ENCODE assay signal across 8 cellular contexts in the genomic region with DNA sequence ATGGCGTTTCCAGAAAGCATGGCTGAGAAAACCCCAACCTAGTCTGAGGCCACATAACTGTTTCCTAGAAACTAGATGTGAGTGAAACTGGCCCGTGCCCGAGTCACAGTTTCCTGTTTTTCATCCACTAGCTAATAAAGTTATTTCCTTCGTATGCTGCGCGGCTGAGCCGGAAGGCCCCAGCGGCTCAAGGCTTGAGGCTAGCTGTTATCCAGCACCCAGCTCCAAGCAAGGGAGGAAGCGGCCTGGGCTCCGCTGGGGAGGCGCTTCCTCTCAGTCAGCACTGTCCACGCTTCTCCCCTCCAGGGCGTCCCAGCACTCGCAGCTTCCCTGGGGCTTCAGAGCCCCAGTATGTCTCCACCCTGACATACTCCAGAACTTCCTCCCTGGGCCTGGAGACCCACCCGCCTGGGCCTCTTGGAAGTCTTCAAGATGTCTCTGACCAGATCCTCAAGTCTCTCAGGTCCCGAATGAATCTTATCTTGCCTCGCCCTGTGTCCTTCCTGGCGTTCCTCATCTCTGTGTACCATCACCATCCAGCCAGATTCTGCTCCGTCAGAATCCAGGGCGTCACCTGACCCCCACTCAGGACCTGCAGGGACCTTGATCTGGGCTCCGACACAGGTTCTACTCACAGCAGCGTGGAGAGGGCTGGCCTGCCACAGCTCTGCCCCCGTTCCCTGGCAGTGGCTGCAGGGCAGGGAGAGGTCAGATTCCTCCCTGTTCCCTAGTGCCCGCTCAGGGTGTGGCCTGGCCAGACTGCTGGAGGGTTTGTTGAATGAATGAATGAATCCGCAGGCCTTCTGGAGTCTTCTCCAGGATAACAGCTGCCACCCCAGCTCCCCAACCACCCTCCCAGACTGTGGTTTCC.
DNase-seq lines count a peak whose midpoint lies in the region; ATAC-seq and TF ChIP-seq lines count a peak whose summit lies in the region.
"Had no signal": no experiment of that assay in that cellular context is flagged by ENCODE, and none has a peak within 500 bp of the region (broad histone marks: within the 10 kb centered on the region; RNA-seq: fewer than 3 reads in every experiment).

No MANE protein-coding gene starts in this region.

- peaks cover 60% of the 10 kb centered on the region for H3K4me1 Mint-ChIP-seq in T-helper 1 cell treated with Interleukin-12 subunit alpha and Interleukin-12 subunit beta and Interleukin-4 antibody, amounts not matched to agents 30 μg/mL and 1 μg/mL, for 36 hours (ENCODE audit: low read depth)
- H3K4me1 Mint-ChIP-seq in HFFc6 (ENCODE audit: low read depth), result peaks cover 6% of the 10 kb centered on the region
- H3K4me1 Mint-ChIP-seq: brain had no signal

- peaks cover 7% of the 10 kb centered on the region for H3K9me3 Mint-ChIP-seq in T-helper 1 cell treated with Interleukin-12 subunit alpha and Interleukin-12 subunit beta and Interleukin-4 antibody, amounts not matched to agents 30 μg/mL and 1 μg/mL, for 36 hours
- no peaks in the 10 kb centered on the region for H3K9me3 Mint-ChIP-seq in HFFc6

- H3K36me3 Mint-ChIP-seq in T-helper 1 cell treated with Interleukin-12 subunit alpha and Interleukin-12 subunit beta and Interleukin-4 antibody, amounts not matched to agents 30 μg/mL and 1 μg/mL, for 36 hours (ENCODE audit: low read depth), result peaks cover 7% of the 10 kb centered on the region
- H3K36me3 Mint-ChIP-seq in HFFc6 (ENCODE audit: low read depth), result no peaks in the 10 kb centered on the region
- H3K36me3 Mint-ChIP-seq: brain had no signal

- no peaks in the 10 kb centered on the region for H3K27me3 ChIP-seq in tibial artery

- peak overlapping the region; percentile 83 for H3K27ac Mint-ChIP-seq in T-helper 1 cell treated with Interleukin-12 subunit alpha and Interleukin-12 subunit beta and Interleukin-4 antibody, amounts not matched to agents 30 μg/mL and 1 μg/mL, for 36 hours
- H3K27ac Mint-ChIP-seq in HFFc6, result no peak overlapping the region
- H3K27ac Mint-ChIP-seq: brain had no signal

- intact Hi-C loops in mucosa of descending colon (cut with DNase I, micrococcal nuclease), result no loop called here
- intact Hi-C loops in tibial artery (cut with DNase I; ENCODE audit: low total_unique reads), result no loop called here

- H3K27ac ChIP-seq in tibial artery, result peak overlapping the region; percentile 60 to 69

- TF ChIP-seq CTCF in cardiac fibroblast (IDR thresholded peaks at IDR 0.05; ENCODE audit: low read depth, low read length), result no peak
- TF ChIP-seq CTCF in mucosa of descending colon (IDR thresholded peaks at IDR 0.05), result no peak
- no peak for TF ChIP-seq CTCF in tibial artery (IDR thresholded peaks at IDR 0.05)
- TF ChIP-seq CTCF in HFFc6 (IDR thresholded peaks at IDR 0.05), result no peak

- no peaks in the 10 kb centered on the region for H3K27me3 Mint-ChIP-seq in T-helper 1 cell treated with Interleukin-12 subunit alpha and Interleukin-12 subunit beta and Interleukin-4 antibody, amounts not matched to agents 30 μg/mL and 1 μg/mL, for 36 hours (ENCODE audit: low read depth)
- H3K27me3 Mint-ChIP-seq in HFFc6 (ENCODE audit: insufficient read depth), result peaks cover 12% of the 10 kb centered on the region

- no peak overlapping the region for H3K4me3 Mint-ChIP-seq in T-helper 1 cell treated with Interleukin-12 subunit alpha and Interleukin-12 subunit beta and Interleukin-4 antibody, amounts not matched to agents 30 μg/mL and 1 μg/mL, for 36 hours
- H3K4me3 Mint-ChIP-seq in HFFc6, result no peak overlapping the region
- H3K4me3 Mint-ChIP-seq: brain had no signal

- H3K4me1 ChIP-seq in mucosa of descending colon (ENCODE audit: low read depth) (peaks cover 21% of the 10 kb centered on the region), tibial artery (peaks cover 0 to 22% (median 9%) of the 10 kb centered on the region in 4 donors)

- ATAC-seq in mucosa of descending colon, result peak; percentile 23

- H3K4me3 ChIP-seq in cardiac fibroblast (replicated peaks in 1 of 2; ENCODE audit: low read depth in 2 of 2, low read length in 2 of 2) (no peak overlapping the region), mucosa of descending colon (no peak overlapping the region), tibial artery (no peak overlapping the region)

- H3K9me3 ChIP-seq in mucosa of descending colon (no peaks in the 10 kb centered on the region), tibial artery (no peaks in the 10 kb centered on the region)

- H3K36me3 ChIP-seq in mucosa of descending colon (ENCODE audit: low read depth), result no peaks in the 10 kb centered on the region
- no peaks in the 10 kb centered on the region for H3K36me3 ChIP-seq in tibial artery

- DNase-seq in cardiac fibroblast (ENCODE audit: low read depth in 2 of 2) (peak; percentile 73 to 84), mucosa of descending colon (peak; percentile 62 to 76 (median 68)), tibial artery (peak in 1 of 2 donors; percentile 79), HFFc6 (no peak), cortex of kidney (lab: John Stamatoyannopoulos, UW) (no peak), HuH-7.5 (ENCODE audit: low spot score) (no peak)

Comparison
In these comparisons a context has a peak if more than half of its experiments do, and no peak if none do; other contexts are left out.
1. DNase-seq: peak in cardiac fibroblast (2 of 2) and mucosa of descending colon (3 of 3); none in HFFc6 (single experiment), cortex of kidney (single experiment) and HuH-7.5 (single experiment).